1 cellular context compared by ENCODE assay signal in the genomic region with DNA sequence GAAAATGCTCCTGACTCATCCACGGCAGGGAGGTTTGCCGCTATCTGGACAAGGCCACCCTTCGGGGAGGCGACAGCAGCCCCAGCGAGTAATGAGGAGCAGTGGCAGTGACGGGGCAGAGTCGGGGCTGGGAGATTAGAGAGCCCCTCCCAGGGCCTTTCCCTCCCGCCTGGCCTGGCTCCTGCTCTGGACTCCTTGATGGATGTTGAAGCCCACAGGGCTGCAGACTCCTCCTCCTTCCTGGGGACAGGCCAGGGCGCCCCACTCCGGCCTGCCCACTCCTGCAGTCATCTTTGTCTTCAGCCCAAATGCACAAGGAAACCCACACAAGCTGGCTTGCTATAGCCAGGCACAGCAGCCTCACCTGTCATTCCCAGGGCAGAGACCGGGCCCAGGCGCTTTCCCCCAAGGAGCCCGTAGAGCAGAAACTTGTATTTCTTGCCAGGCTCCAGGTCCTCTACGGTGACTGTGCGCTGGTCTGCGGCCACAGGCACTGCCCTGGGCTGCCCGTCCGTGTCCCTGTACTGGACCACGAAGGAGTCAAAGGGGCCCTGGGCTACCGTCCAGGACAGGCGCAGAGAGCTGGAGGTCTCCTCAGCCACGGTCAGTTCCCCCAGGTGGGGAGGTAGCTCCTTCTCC.
A peak's percentile ranks its signal among the peaks of the same experiment; 100 is the strongest.
TF ChIP-seq lines count a peak whose summit lies in the region.

No MANE protein-coding gene starts in this region.

TF ChIP-seq in K562, 482 proteins besides CTCF, POLR2A, EP300 and RAD21 (continued from another document and continues in another):
- TF ChIP-seq, protein P1, sequence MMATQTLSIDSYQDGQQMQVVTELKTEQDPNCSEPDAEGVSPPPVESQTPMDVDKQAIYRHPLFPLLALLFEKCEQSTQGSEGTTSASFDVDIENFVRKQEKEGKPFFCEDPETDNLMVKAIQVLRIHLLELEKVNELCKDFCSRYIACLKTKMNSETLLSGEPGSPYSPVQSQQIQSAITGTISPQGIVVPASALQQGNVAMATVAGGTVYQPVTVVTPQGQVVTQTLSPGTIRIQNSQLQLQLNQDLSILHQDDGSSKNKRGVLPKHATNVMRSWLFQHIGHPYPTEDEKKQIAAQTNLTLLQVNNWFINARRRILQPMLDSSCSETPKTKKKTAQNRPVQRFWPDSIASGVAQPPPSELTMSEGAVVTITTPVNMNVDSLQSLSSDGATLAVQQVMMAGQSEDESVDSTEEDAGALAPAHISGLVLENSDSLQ (IDR thresholded peaks at IDR 0.05) = peak; percentile 70
- TF ChIP-seq, protein P2, sequence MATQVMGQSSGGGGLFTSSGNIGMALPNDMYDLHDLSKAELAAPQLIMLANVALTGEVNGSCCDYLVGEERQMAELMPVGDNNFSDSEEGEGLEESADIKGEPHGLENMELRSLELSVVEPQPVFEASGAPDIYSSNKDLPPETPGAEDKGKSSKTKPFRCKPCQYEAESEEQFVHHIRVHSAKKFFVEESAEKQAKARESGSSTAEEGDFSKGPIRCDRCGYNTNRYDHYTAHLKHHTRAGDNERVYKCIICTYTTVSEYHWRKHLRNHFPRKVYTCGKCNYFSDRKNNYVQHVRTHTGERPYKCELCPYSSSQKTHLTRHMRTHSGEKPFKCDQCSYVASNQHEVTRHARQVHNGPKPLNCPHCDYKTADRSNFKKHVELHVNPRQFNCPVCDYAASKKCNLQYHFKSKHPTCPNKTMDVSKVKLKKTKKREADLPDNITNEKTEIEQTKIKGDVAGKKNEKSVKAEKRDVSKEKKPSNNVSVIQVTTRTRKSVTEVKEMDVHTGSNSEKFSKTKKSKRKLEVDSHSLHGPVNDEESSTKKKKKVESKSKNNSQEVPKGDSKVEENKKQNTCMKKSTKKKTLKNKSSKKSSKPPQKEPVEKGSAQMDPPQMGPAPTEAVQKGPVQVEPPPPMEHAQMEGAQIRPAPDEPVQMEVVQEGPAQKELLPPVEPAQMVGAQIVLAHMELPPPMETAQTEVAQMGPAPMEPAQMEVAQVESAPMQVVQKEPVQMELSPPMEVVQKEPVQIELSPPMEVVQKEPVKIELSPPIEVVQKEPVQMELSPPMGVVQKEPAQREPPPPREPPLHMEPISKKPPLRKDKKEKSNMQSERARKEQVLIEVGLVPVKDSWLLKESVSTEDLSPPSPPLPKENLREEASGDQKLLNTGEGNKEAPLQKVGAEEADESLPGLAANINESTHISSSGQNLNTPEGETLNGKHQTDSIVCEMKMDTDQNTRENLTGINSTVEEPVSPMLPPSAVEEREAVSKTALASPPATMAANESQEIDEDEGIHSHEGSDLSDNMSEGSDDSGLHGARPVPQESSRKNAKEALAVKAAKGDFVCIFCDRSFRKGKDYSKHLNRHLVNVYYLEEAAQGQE (CRISPR knock-in tag; IDR thresholded peaks at IDR 0.05; ENCODE audit: low read depth) = no peak; the same call in 1 of the 2 replicates
- TF ChIP-seq FOXO4 (CRISPR knock-in tag; IDR thresholded peaks at IDR 0.05) (peak; percentile 26; the same call in 1 of the 2 replicates), HMGN3 (IDR thresholded peaks at IDR 0.05; ENCODE audit: borderline replicate concordance, extremely low read depth, insufficient read length, low read depth, low read length) (peak; percentile 34), ZNF311 (CRISPR knock-in tag; IDR thresholded peaks at IDR 0.05) (no peak), ZNF3 (CRISPR knock-in tag; IDR thresholded peaks at IDR 0.05) (no peak), KAT7 (CRISPR knock-in tag; IDR thresholded peaks at IDR 0.05; ENCODE audit: borderline replicate concordance) (no peak; the same call in 1 of the 2 replicates), MAFF (IDR thresholded peaks at IDR 0.05; ENCODE audit: low read length) (no peak), HMG20A (CRISPR knock-in tag; conservative IDR thresholded peaks at IDR 0.05) (no peak), CBX2 (IDR thresholded peaks at IDR 0.05; ENCODE audit: insufficient read depth, low read length, poor library complexity, severe bottlenecking) (no peak), ZNF561 (CRISPR knock-in tag; conservative IDR thresholded peaks at IDR 0.05) (no peak), E2F3 (CRISPR knock-in tag; IDR thresholded peaks at IDR 0.05) (peak; percentile 79; the same call in 1 of the 2 replicates), PHF21A (IDR thresholded peaks at IDR 0.05; ENCODE audit: borderline replicate concordance, low read depth) (no peak), ZNF75A (CRISPR knock-in tag; IDR thresholded peaks at IDR 0.05) (no peak), U2AF2 (optimal IDR thresholded peaks at IDR 0.05; ENCODE audit: low read depth, low read length) (no peak), ZNF644 (tag; IDR thresholded peaks at IDR 0.05; ENCODE audit: low read depth) (no peak), E2F1 (CRISPR knock-in tag; IDR thresholded peaks at IDR 0.05) (no peak), FOXA1 (IDR thresholded peaks at IDR 0.05; ENCODE audit: borderline replicate concordance) (no peak), ZNF263 (CRISPR knock-in tag; IDR thresholded peaks at IDR 0.05; ENCODE audit: borderline replicate concordance) (0 out of 2 replicates have a peak, but pooled peaks have one; percentile 6), CUX1 (CRISPR knock-in tag; IDR thresholded peaks at IDR 0.05) (no peak), NFIC (IDR thresholded peaks at IDR 0.05) (no peak), RBM15 (IDR thresholded peaks at IDR 0.05; ENCODE audit: insufficient read depth, low read length) (no peak), HNRNPUL1 (IDR thresholded peaks at IDR 0.05; ENCODE audit: low read length) (no peak), HCFC1 (IDR thresholded peaks at IDR 0.05; ENCODE audit: low read depth, low read length) (no peak), SNIP1 (IDR thresholded peaks at IDR 0.05; ENCODE audit: low read depth) (no peak), HDAC1 (IDR thresholded peaks at IDR 0.05) (no peak; a peak in 1 of 4 replicates), EP400 (IDR thresholded peaks at IDR 0.05) (no peak), SMARCA5 (IDR thresholded peaks at IDR 0.05) (peak; percentile 64; the same call in 1 of the 2 replicates)
- TF ChIP-seq, protein P3, sequence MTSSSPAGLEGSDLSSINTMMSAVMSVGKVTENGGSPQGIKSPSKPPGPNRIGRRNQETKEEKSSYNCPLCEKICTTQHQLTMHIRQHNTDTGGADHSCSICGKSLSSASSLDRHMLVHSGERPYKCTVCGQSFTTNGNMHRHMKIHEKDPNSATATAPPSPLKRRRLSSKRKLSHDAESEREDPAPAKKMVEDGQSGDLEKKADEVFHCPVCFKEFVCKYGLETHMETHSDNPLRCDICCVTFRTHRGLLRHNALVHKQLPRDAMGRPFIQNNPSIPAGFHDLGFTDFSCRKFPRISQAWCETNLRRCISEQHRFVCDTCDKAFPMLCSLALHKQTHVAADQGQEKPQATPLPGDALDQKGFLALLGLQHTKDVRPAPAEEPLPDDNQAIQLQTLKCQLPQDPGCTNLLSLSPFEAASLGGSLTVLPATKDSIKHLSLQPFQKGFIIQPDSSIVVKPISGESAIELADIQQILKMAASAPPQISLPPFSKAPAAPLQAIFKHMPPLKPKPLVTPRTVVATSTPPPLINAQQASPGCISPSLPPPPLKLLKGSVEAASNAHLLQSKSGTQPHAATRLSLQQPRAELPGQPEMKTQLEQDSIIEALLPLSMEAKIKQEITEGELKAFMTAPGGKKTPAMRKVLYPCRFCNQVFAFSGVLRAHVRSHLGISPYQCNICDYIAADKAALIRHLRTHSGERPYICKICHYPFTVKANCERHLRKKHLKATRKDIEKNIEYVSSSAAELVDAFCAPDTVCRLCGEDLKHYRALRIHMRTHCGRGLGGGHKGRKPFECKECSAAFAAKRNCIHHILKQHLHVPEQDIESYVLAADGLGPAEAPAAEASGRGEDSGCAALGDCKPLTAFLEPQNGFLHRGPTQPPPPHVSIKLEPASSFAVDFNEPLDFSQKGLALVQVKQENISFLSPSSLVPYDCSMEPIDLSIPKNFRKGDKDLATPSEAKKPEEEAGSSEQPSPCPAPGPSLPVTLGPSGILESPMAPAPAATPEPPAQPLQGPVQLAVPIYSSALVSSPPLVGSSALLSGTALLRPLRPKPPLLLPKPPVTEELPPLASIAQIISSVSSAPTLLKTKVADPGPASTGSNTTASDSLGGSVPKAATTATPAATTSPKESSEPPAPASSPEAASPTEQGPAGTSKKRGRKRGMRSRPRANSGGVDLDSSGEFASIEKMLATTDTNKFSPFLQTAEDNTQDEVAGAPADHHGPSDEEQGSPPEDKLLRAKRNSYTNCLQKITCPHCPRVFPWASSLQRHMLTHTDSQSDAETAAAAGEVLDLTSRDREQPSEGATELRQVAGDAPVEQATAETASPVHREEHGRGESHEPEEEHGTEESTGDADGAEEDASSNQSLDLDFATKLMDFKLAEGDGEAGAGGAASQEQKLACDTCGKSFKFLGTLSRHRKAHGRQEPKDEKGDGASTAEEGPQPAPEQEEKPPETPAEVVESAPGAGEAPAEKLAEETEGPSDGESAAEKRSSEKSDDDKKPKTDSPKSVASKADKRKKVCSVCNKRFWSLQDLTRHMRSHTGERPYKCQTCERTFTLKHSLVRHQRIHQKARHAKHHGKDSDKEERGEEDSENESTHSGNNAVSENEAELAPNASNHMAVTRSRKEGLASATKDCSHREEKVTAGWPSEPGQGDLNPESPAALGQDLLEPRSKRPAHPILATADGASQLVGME (CRISPR knock-in tag; IDR thresholded peaks at IDR 0.05) = peak; percentile 42; the same call in 1 of the 2 replicates
- TF ChIP-seq, protein P4, sequence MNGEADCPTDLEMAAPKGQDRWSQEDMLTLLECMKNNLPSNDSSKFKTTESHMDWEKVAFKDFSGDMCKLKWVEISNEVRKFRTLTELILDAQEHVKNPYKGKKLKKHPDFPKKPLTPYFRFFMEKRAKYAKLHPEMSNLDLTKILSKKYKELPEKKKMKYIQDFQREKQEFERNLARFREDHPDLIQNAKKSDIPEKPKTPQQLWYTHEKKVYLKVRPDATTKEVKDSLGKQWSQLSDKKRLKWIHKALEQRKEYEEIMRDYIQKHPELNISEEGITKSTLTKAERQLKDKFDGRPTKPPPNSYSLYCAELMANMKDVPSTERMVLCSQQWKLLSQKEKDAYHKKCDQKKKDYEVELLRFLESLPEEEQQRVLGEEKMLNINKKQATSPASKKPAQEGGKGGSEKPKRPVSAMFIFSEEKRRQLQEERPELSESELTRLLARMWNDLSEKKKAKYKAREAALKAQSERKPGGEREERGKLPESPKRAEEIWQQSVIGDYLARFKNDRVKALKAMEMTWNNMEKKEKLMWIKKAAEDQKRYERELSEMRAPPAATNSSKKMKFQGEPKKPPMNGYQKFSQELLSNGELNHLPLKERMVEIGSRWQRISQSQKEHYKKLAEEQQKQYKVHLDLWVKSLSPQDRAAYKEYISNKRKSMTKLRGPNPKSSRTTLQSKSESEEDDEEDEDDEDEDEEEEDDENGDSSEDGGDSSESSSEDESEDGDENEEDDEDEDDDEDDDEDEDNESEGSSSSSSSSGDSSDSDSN (IDR thresholded peaks at IDR 0.05; ENCODE audit: borderline replicate concordance in 1 of 2, low read depth in 2 of 2, low read length in 2 of 2) = peak; percentile 38 to 56; a peak in 2 of 4 replicates
